In the genomic region with DNA sequence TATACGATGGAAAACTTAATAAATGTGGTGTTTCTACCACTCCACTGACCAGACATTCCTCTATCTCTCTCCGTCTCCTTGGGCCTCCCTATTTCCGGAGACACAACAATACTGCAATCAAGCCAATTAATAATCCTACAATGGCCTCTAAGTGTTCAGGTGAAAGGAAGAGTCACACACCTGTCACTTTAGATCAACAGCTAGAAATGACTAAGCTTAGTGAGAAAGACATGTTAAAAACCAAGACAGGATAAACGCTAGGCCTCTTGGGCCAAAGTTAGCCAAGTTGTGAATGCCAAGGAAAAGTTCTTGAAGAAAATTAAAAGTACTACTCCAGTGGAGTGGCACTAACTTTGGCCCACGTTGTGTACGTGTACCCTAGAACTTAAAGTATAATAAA, we compare ENCODE assay signal across 9 cellular contexts. TPM values are rescaled to one million over a fixed set of nuclear protein-coding genes. Genes with fewer than 3 reads are reported as not detected.
A peak's percentile ranks its signal among the peaks of the same experiment; 100 is the strongest.
DNase-seq lines count a peak whose midpoint lies in the region; ATAC-seq and TF ChIP-seq lines count a peak whose summit lies in the region.
"Had no signal": no experiment of that assay in that cellular context is flagged by ENCODE, and none has a peak within 500 bp of the region (broad histone marks: within the 10 kb centered on the region; RNA-seq: fewer than 3 reads in every experiment).

No MANE protein-coding gene starts in this region.

- no peak overlapping the region for H3K4me3 ChIP-seq in smooth muscle cell
- H3K4me3 ChIP-seq in right lobe of liver, result no peak overlapping the region

- no peaks in the 10 kb centered on the region for H3K27me3 ChIP-seq in smooth muscle cell (ENCODE audit: low read depth)
- no peaks in the 10 kb centered on the region for H3K27me3 ChIP-seq in right lobe of liver

- H3K4me2 ChIP-seq in smooth muscle cell, result no peak overlapping the region

- 94% methylated on average over 6 of the region's 6 CpGs for WGBS in smooth muscle cell (ENCODE audit: low lambda C conversion rate)
- whole genome bisulfite sequencing in right lobe of liver (ENCODE audit: insufficient coverage, low coverage, low lambda C conversion rate, missing lambda C conversion rate), result 94% methylated on average over 5 of the region's 6 CpGs

- no peak for TF ChIP-seq POLR2A in right lobe of liver (IDR thresholded peaks at IDR 0.05)

- peaks cover 94% of the 10 kb centered on the region for H3K79me2 ChIP-seq in smooth muscle cell (ENCODE audit: low read depth)

- H3K36me3 ChIP-seq in smooth muscle cell (ENCODE audit: low read depth) (no peaks in the 10 kb centered on the region), right lobe of liver (no peaks in the 10 kb centered on the region)

- no peak overlapping the region for H2AFZ ChIP-seq in smooth muscle cell (ENCODE audit: low read depth)

- H3K27ac ChIP-seq in epithelial cell of prostate, result peak overlapping the region; percentile 63
- peak overlapping the region; percentile 44 for H3K27ac ChIP-seq in smooth muscle cell (ENCODE audit: low read depth)
- H3K27ac ChIP-seq in right lobe of liver, result peak overlapping the region in 1 of 3 donors; percentile 49

- intact Hi-C loops in right lobe of liver (cut with DNase I), result no loop called here
- intact Hi-C loops in left colon (cut with DNase I, micrococcal nuclease), result no loop called here

- no peaks in the 10 kb centered on the region for H3K4me1 ChIP-seq in smooth muscle cell (ENCODE audit: low read depth)
- peaks cover 0 to 10% (median 0%) of the 10 kb centered on the region in 4 donors for H3K4me1 ChIP-seq in right lobe of liver

- peak; percentile 10 for ATAC-seq in GM18517 (IDR thresholded peaks at IDR 0.05; ENCODE audit: unreplicated experiment)
- peak; percentile 13 for ATAC-seq in HG03378 (IDR thresholded peaks at IDR 0.05; ENCODE audit: unreplicated experiment)
- ATAC-seq in right lobe of liver, result no peak
- ATAC-seq in left colon, result no peak

- H3F3A ChIP-seq in smooth muscle cell (ENCODE audit: low read depth), result no peaks in the 10 kb centered on the region

- TF ChIP-seq CTCF in smooth muscle cell (IDR thresholded peaks at IDR 0.05; ENCODE audit: borderline replicate concordance, insufficient read depth, poor library complexity, severe bottlenecking) (no peak), right lobe of liver (IDR thresholded peaks at IDR 0.05) (no peak)

- H3K9me3 ChIP-seq in smooth muscle cell (replicated peaks; ENCODE audit: low read depth), result no peaks in the 10 kb centered on the region
- H3K9me3 ChIP-seq in right lobe of liver, result no peaks in the 10 kb centered on the region

- DNase-seq in epithelial cell of prostate (ENCODE audit: low read depth, low spot score) (no peak), smooth muscle cell (lab: John Stamatoyannopoulos, UW; ENCODE audit: unreplicated experiment) (no peak), right lobe of liver (no peak), HK-2 (ENCODE audit: unreplicated experiment) (no peak), left colon (no peak)
- DNase-seq: NCI-H1694 treated with DMSO at 0.1 percent for 48 hours, SHP77 had no signal

- peaks cover 30% of the 10 kb centered on the region for H4K20me1 ChIP-seq in smooth muscle cell (ENCODE audit: low read depth)

- H3K9ac ChIP-seq in smooth muscle cell (ENCODE audit: low read depth), result peak overlapping the region; percentile 25

RNA-seq across cellular contexts. Expression of a gene that starts 22.5 kb away (rescaled TPM):
- 149 and 198 TPM in 2 replicates for total RNA-seq in smooth muscle cell
- polyA plus RNA-seq in smooth muscle cell, result 24.2 and 24.4 TPM in 2 replicates
- 10 to 100 TPM; 19.2 to 28.9 (median 23.4) TPM for total RNA-seq in right lobe of liver
- 10 to 100 TPM; 76.3 to 76.9 TPM for total RNA-seq in left colon

Comparison
In these comparisons a context has a peak if more than half of its experiments do, and no peak if none do; other contexts are left out.
1. ATAC-seq: peak in GM18517 (single experiment) and HG03378 (single experiment); none in right lobe of liver (0 of 4) and left colon (single experiment).